16 cellular contexts compared by ENCODE assay signal in genomic region chr3:187961366-187961765, GRCh38.
A peak's percentile ranks its signal among the peaks of the same experiment; 100 is the strongest.
DNase-seq lines count a peak whose midpoint lies in the region; ATAC-seq and TF ChIP-seq lines count a peak whose summit lies in the region.
"Had no signal": no experiment of that assay in that cellular context is flagged by ENCODE, and none has a peak within 500 bp of the region (broad histone marks: within the 10 kb centered on the region; RNA-seq: fewer than 3 reads in every experiment).

No MANE protein-coding gene starts in this region.

- WGBS in heart right ventricle, 2 donors = 82 to 92% methylated on average over 2 of the region's 2 CpGs

- peaks cover 72% of the 10 kb centered on the region for H3K36me3 ChIP-seq in DOHH2 (ENCODE audit: control insufficient read depth, low read length)
- peaks cover 39% of the 10 kb centered on the region for H3K36me3 ChIP-seq in OCI-LY1 (ENCODE audit: insufficient read depth, low read length)
- H3K36me3 ChIP-seq in neutrophil = no peaks in the 10 kb centered on the region
- no peaks in the 10 kb centered on the region for H3K36me3 ChIP-seq in subcutaneous abdominal adipose tissue (ENCODE audit: control insufficient read depth in 5 of 5, insufficient read depth in 5 of 5, low read length in 5 of 5)
- no peaks in the 10 kb centered on the region for H3K36me3 ChIP-seq in heart right ventricle
- H3K36me3 ChIP-seq: BE2C had no signal

- peaks cover 45% of the 10 kb centered on the region for H3K79me2 ChIP-seq in DOHH2 (ENCODE audit: control insufficient read depth, low read length)
- peaks cover 8% of the 10 kb centered on the region; the same call in 1 of the 2 replicates for H3K79me2 ChIP-seq in OCI-LY1 (ENCODE audit: insufficient read depth, low read length)

- H3F3A ChIP-seq in DOHH2 (ENCODE audit: control insufficient read depth, insufficient read depth) = peaks cover 44% of the 10 kb centered on the region
- H3F3A ChIP-seq in OCI-LY1 (ENCODE audit: insufficient read depth, low read length) = peaks cover 13% of the 10 kb centered on the region

- H4K20me1 ChIP-seq in DOHH2 (ENCODE audit: control insufficient read depth, insufficient read depth, low read depth, low read length) (no peaks in the 10 kb centered on the region), OCI-LY1 (ENCODE audit: insufficient read depth, low read length) (no peaks in the 10 kb centered on the region)

- H3K9ac ChIP-seq in OCI-LY1 (ENCODE audit: low read length) = peak overlapping the region; percentile 1; the same call in 1 of the 2 replicates
- H3K9ac ChIP-seq in subcutaneous abdominal adipose tissue (ENCODE audit: low read length in 5 of 5) = no peak overlapping the region
- H3K9ac ChIP-seq: GM23248 had no signal

- H3K4me1 ChIP-seq in DOHH2 (ENCODE audit: control insufficient read depth, low read length) = peaks cover 100% of the 10 kb centered on the region
- H3K4me1 ChIP-seq in OCI-LY1 (ENCODE audit: insufficient read depth, low read length, severe bottlenecking) = peaks cover 100% of the 10 kb centered on the region
- H3K4me1 ChIP-seq in neutrophil (ENCODE audit: control insufficient read depth in 1 of 2, insufficient read depth in 1 of 2, low read depth in 1 of 2, low read length in 1 of 2) = peaks cover 95 to 99% of the 10 kb centered on the region in 2 experiments
- peaks cover 5 to 57% (median 26%) of the 10 kb centered on the region in 5 donors for H3K4me1 ChIP-seq in subcutaneous abdominal adipose tissue (ENCODE audit: control insufficient read depth in 5 of 5, insufficient read depth in 5 of 5, low read length in 5 of 5)
- peaks cover 0 to 75% (median 23%) of the 10 kb centered on the region in 9 donors for H3K4me1 ChIP-seq in heart right ventricle
- H3K4me1 ChIP-seq: BE2C had no signal

- TF ChIP-seq CTCF in DOHH2 (IDR thresholded peaks at IDR 0.05; ENCODE audit: low read depth, low read length, poor library complexity, severe bottlenecking) (no peak), OCI-LY1 (IDR thresholded peaks at IDR 0.05; ENCODE audit: low read length) (no peak), neutrophil (IDR thresholded peaks at IDR 0.05) (no peak), heart right ventricle (IDR thresholded peaks at IDR 0.05) (no peak)

- H2AFZ ChIP-seq in OCI-LY1 (ENCODE audit: low read length) = no peak overlapping the region
- H2AFZ ChIP-seq: GM23248 had no signal

- H3K4me3 ChIP-seq in DOHH2 (ENCODE audit: low read length) = peak overlapping the region; percentile 44; the same call in 1 of the 2 replicates
- no peak overlapping the region for H3K4me3 ChIP-seq in OCI-LY1 (ENCODE audit: low read depth, low read length, poor library complexity, severe bottlenecking)
- no peak overlapping the region for H3K4me3 ChIP-seq in neutrophil (ENCODE audit: low read depth in 1 of 2, low read length in 1 of 2)
- H3K4me3 ChIP-seq in subcutaneous abdominal adipose tissue (ENCODE audit: low read depth in 1 of 5, low read length in 5 of 5) = no peak overlapping the region
- no peak overlapping the region for H3K4me3 ChIP-seq in heart right ventricle
- H3K4me3 ChIP-seq: A549, GM23248 had no signal

- H3K9me2 ChIP-seq in DOHH2 (replicated peaks; ENCODE audit: control insufficient read depth, low read length) (no peaks in the 10 kb centered on the region), OCI-LY1 (ENCODE audit: low read depth, low read length) (no peaks in the 10 kb centered on the region)

- ATAC-seq in GM21390 (IDR thresholded peaks at IDR 0.05; ENCODE audit: unreplicated experiment) = no peak
- ATAC-seq in heart right ventricle = no peak
- ATAC-seq: A549, HCT116 had no signal

- H3K27me3 ChIP-seq in DOHH2 (ENCODE audit: control insufficient read depth, low read length) (no peaks in the 10 kb centered on the region), OCI-LY1 (ENCODE audit: insufficient read depth, low read length) (no peaks in the 10 kb centered on the region), neutrophil (no peaks in the 10 kb centered on the region), subcutaneous abdominal adipose tissue (ENCODE audit: control insufficient read depth in 5 of 5, insufficient read depth in 4 of 5, low read length in 5 of 5) (no peaks in the 10 kb centered on the region), heart right ventricle (no peaks in the 10 kb centered on the region)
- H3K27me3 ChIP-seq: BE2C had no signal

- H3K27ac ChIP-seq in DOHH2 (ENCODE audit: low read depth, low read length) = peak overlapping the region; percentile 99
- H3K27ac ChIP-seq in OCI-LY1 (ENCODE audit: low read depth, low read length, poor library complexity, severe bottlenecking) = peak overlapping the region; percentile 97
- peak overlapping the region; percentile 90 for H3K27ac ChIP-seq in neutrophil
- peak overlapping the region; percentile 1 for H3K27ac ChIP-seq in subcutaneous abdominal adipose tissue (ENCODE audit: low read depth, low read length)
- H3K27ac ChIP-seq in heart right ventricle = peak overlapping the region in 2 of 10 donors; percentile 83 to 84
- H3K27ac ChIP-seq: A549, GM23248, HL-60 had no signal

- no peak for DNase-seq in heart right ventricle
- DNase-seq in stimulated activated naive CD4-positive, alpha-beta T cell treated with Interleukin-2 at 50 U/mL for 16 hours (lab: John Stamatoyannopoulos, UW) = no peak
- DNase-seq: BE2C; Caco-2; CD8-positive, alpha-beta memory T cell; DND-41; GF-D8 had no signal

- H3K4me2 ChIP-seq in DOHH2 (ENCODE audit: low read length) (peak overlapping the region; percentile 84), OCI-LY1 (ENCODE audit: low read length) (no peak overlapping the region)
- H3K4me2 ChIP-seq: A549 had no signal

- H3K9me3 ChIP-seq in DOHH2 (ENCODE audit: control insufficient read depth, insufficient read depth, low read length) (no peaks in the 10 kb centered on the region), OCI-LY1 (ENCODE audit: low read length) (no peaks in the 10 kb centered on the region), neutrophil (no peaks in the 10 kb centered on the region), subcutaneous abdominal adipose tissue (ENCODE audit: control insufficient read depth in 5 of 5, low read length in 5 of 5) (no peaks in the 10 kb centered on the region), heart right ventricle (no peaks in the 10 kb centered on the region)
- H3K9me3 ChIP-seq: A549, BE2C, Caco-2 had no signal

- intact Hi-C loops in heart right ventricle (cut with DNase I) = loop anchor here in 2 of 10 donors (5.0 to 10.0 kb wide), 2 partner anchors 214 to 303 kb away; partner anchors contain the start of gene BCL6 (in 2 of the 2)
